ENCODE assay signal across 29 cellular contexts in genomic region chr2:142591408-142591807, GRCh38.
"Had no signal": no experiment of that assay in that cellular context is flagged by ENCODE, and none has a peak within 500 bp of the region (broad histone marks: within the 10 kb centered on the region; RNA-seq: fewer than 3 reads in every experiment).

No MANE protein-coding gene starts in this region.

- H3K27ac ChIP-seq: neutrophil, ovary, parathyroid adenoma, psoas muscle, right lobe of liver, sigmoid colon, stomach, thoracic aorta, thyroid gland, tibial nerve, upper lobe of right lung, vagina had no signal

- H3K9me3 ChIP-seq: neutrophil, ovary, psoas muscle, right lobe of liver, sigmoid colon, stomach, thoracic aorta, thyroid gland, tibial nerve, upper lobe of right lung, vagina had no signal

- H3K9ac ChIP-seq: parathyroid adenoma had no signal

- H3K27me3 ChIP-seq: neutrophil, ovary, right lobe of liver, sigmoid colon, stomach, thyroid gland, tibial nerve, upper lobe of right lung, vagina had no signal

- H2AFZ ChIP-seq: parathyroid adenoma had no signal

- H3K9me3 Mint-ChIP-seq: nephron; neural crest cell; stimulated activated naive B cell treated with anti-CD40 and anti-IgM and Interleukin-4, amounts not matched to agents 10 μg/mL and 1 μg/mL and 100 μg/mL, for 72 hours; stimulated activated naive CD8-positive, alpha-beta T cell treated with anti-CD3 and anti-CD28 coated beads, Interleukin-15, Interleukin-2, amounts not matched to agents 100 ng/mL and 50 ng/mL, for 24 hours; type B pancreatic cell had no signal

- H3K4me1 ChIP-seq: parathyroid adenoma, psoas muscle, sigmoid colon, stomach, thyroid gland, tibial nerve, upper lobe of right lung, vagina had no signal

- H3K4me3 Mint-ChIP-seq: naive thymus-derived CD4-positive, alpha-beta T cell; natural killer cell; nephron; neural crest cell; stimulated activated naive B cell treated with anti-CD40 and anti-IgM and Interleukin-4, amounts not matched to agents 10 μg/mL and 1 μg/mL and 100 μg/mL, for 72 hours; stimulated activated naive CD8-positive, alpha-beta T cell treated with anti-CD3 and anti-CD28 coated beads, Interleukin-15, Interleukin-2, amounts not matched to agents 100 ng/mL and 50 ng/mL, for 24 hours; type B pancreatic cell had no signal

- H3K36me3 Mint-ChIP-seq: naive thymus-derived CD4-positive, alpha-beta T cell; natural killer cell; stimulated activated naive B cell treated with anti-CD40 and anti-IgM and Interleukin-4, amounts not matched to agents 10 μg/mL and 1 μg/mL and 100 μg/mL, for 72 hours; type B pancreatic cell had no signal

- H3K27ac Mint-ChIP-seq: naive thymus-derived CD4-positive, alpha-beta T cell; natural killer cell; nephron; progenitor cell of endocrine pancreas; stimulated activated naive B cell treated with anti-CD40 and anti-IgM and Interleukin-4, amounts not matched to agents 10 μg/mL and 1 μg/mL and 100 μg/mL, for 72 hours; stimulated activated naive CD8-positive, alpha-beta T cell treated with anti-CD3 and anti-CD28 coated beads, Interleukin-15, Interleukin-2, amounts not matched to agents 100 ng/mL and 50 ng/mL, for 24 hours; type B pancreatic cell had no signal

- H3K79me2 ChIP-seq: parathyroid adenoma had no signal

- H3K4me3 ChIP-seq: ovary, psoas muscle, right lobe of liver, sigmoid colon, stomach, thoracic aorta, thyroid gland, tibial nerve, upper lobe of right lung, vagina had no signal

- H3K36me3 ChIP-seq: neutrophil, ovary, right lobe of liver, sigmoid colon, stomach, thoracic aorta, thyroid gland, tibial nerve, upper lobe of right lung, vagina had no signal

- ATAC-seq: naive thymus-derived CD4-positive, alpha-beta T cell; natural killer cell; psoas muscle; right cardiac atrium; stimulated activated naive B cell treated with anti-CD40 and anti-IgM and Interleukin-4, amounts not matched to agents 10 μg/mL and 1 μg/mL and 100 μg/mL, for 72 hours; upper lobe of right lung had no signal

- DNase-seq: naive thymus-derived CD4-positive, alpha-beta T cell; natural killer cell; nucleus accumbens; ovary; posterior cingulate gyrus; psoas muscle; right cardiac atrium; right lobe of liver; sigmoid colon; small intestine; stimulated activated CD4-positive, alpha-beta T cell treated with anti-CD3 and anti-CD28 coated beads, Interleukin-1b, Interleukin-23, amount 100 ng/mL, for 48 hours; stimulated activated CD4-positive, alpha-beta T cell treated with anti-CD3 and anti-CD28 coated beads, Interleukin-4, amount 100 ng/mL, for 1 hour; stimulated activated CD4-positive, alpha-beta T cell treated with anti-CD3 and anti-CD28 coated beads, Interleukin-4, amount 100 ng/mL, for 4 hours; stimulated activated CD8-positive, alpha-beta memory T cell treated with anti-CD3 and anti-CD28 coated beads, Interleukin-4, amount 100 ng/mL, for 48 hours; stimulated activated naive B cell treated with anti-CD40 and anti-IgM and Interleukin-4, amounts not matched to agents 10 μg/mL and 1 μg/mL and 100 μg/mL, for 72 hours; stimulated activated naive CD4-positive, alpha-beta T cell treated with Interleukin-2 at 50 U/mL for 16 hours; stomach; thyroid gland; upper lobe of right lung had no signal

- H3K4me1 Mint-ChIP-seq: naive thymus-derived CD4-positive, alpha-beta T cell; natural killer cell; nephron had no signal

- H3K27me3 Mint-ChIP-seq: naive thymus-derived CD4-positive, alpha-beta T cell; progenitor cell of endocrine pancreas; stimulated activated naive B cell treated with anti-CD40 and anti-IgM and Interleukin-4, amounts not matched to agents 10 μg/mL and 1 μg/mL and 100 μg/mL, for 72 hours; stimulated activated naive CD8-positive, alpha-beta T cell treated with anti-CD3 and anti-CD28 coated beads, Interleukin-15, Interleukin-2, amounts not matched to agents 100 ng/mL and 50 ng/mL, for 24 hours; type B pancreatic cell had no signal
